ENCODE assay signal across 12 cellular contexts in the genomic region with DNA sequence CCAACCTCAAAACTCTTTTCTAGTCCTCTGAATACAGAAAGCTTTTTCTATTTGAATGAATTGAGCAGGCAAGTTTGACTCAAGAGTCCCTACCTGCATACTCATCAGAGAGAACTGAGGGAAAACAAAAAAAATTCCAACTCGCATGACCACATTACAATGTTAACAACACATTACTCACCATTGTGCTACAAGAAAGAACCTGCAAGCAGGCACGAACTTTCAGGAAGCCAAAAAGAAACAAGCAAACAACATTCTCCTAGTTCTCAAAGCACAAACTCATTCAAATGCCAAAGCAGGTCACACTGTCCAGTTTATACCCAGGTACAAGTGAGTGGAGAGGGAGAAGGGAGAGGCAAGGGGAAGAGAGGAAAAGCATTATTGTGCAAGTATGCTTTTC. TPM values are rescaled to one million over a fixed set of nuclear protein-coding genes. Genes with fewer than 3 reads are reported as not detected.
A peak's percentile ranks its signal among the peaks of the same experiment; 100 is the strongest.
DNase-seq lines count a peak whose midpoint lies in the region; ATAC-seq, FAIRE-seq and TF ChIP-seq lines count a peak whose summit lies in the region.
"Had no signal": no experiment of that assay in that cellular context is flagged by ENCODE, and none has a peak within 500 bp of the region (broad histone marks: within the 10 kb centered on the region; RNA-seq: fewer than 3 reads in every experiment).

No MANE protein-coding gene starts in this region.

- H3K9ac ChIP-seq in PC-3 (ENCODE audit: low read length) (no peak overlapping the region), H1 (replicated peaks in 1 of 4; ENCODE audit: extremely low read depth in 1 of 4, low read depth in 3 of 4, low read length in 3 of 4) (no peak overlapping the region)

- H4K91ac ChIP-seq in H1 (replicated peaks; ENCODE audit: insufficient read length, low read length) = no peak overlapping the region

- H2BK120ac ChIP-seq in H1 (replicated peaks; ENCODE audit: low read depth, low read length) = no peak overlapping the region

- H2BK12ac ChIP-seq in H1 (ENCODE audit: low read depth, low read length) = no peak overlapping the region; the same call in 1 of the 2 replicates

- no peak for FAIRE-seq in H1 (lab: Jason Lieb, UNC)

- H3K18ac ChIP-seq in H1 (ENCODE audit: extremely low read depth, low read length) = no peak overlapping the region

- DNase-seq in GM23338 (ENCODE audit: low spot score) (peak; percentile 61), PC-3 (peak; percentile 94), H1 (ENCODE audit: low read depth in 1 of 2, low spot score in 2 of 2) (no peak), gastrocnemius medialis (no peak), CD14-positive monocyte (ENCODE audit: low spot score) (no peak), H7 (no peak), hepatic stellate cell (ENCODE audit: low spot score) (no peak)
- DNase-seq: glutamatergic neuron, KBM-7, NCI-H524, T-helper 9 cell had no signal

- intact Hi-C loops in PC-3 (cut with micrococcal nuclease) = loop anchor here (2.0 to 5.0 kb wide), 3 partner anchors 15 to 56 kb away; partner anchors contain the start of gene OTUD7B
- intact Hi-C loops in gastrocnemius medialis (cut with DNase I; ENCODE audit: low total_unique reads) = no loop called here
- intact Hi-C loops in CD14-positive monocyte (cut with micrococcal nuclease) = loop anchor here in 1 of 2 donors (5.0 kb wide), 1 partner anchor 59 kb away; the partner anchor contains the start of gene MTMR11

- POLR2A ChIA-PET in PC-3 (lab: Charles Lee; ENCODE audit: unreplicated experiment) (no interaction called here), H1 (lab: Charles Lee; ENCODE audit: partially characterized antibody) (interaction anchor here (0.6 to 1.8 kb wide), 5 partner anchors 9 to 156 kb away, joined by 3 to 5 read pairs (median 4); no protein-coding TSS in a partner anchor)

- H3K27ac ChIP-seq in GM23338 (ENCODE audit: low read depth) = peak overlapping the region; percentile 81
- peak overlapping the region; percentile 49 for H3K27ac ChIP-seq in PC-3 (ENCODE audit: low read length)
- H3K27ac ChIP-seq in H1 (ENCODE audit: low read depth, low read length) = no peak overlapping the region; the same call in 1 of the 2 replicates
- peak overlapping the region in 3 of 4 donors; percentile 51 to 58 (median 55) for H3K27ac ChIP-seq in gastrocnemius medialis

- TF ChIP-seq EP300 in H1 (IDR thresholded peaks at IDR 0.05; ENCODE audit: borderline replicate concordance in 1 of 2, low read depth in 2 of 2, low read length in 2 of 2) = no peak

- H3K23me2 ChIP-seq in H1 (ENCODE audit: low read depth, low read length) = no peaks in the 10 kb centered on the region

- 0 out of 2 replicates have a peak overlapping the region, but pooled peaks have one; percentile 35 for H2BK5ac ChIP-seq in H1 (ENCODE audit: low read depth, low read length)

- 55% methylated on average over 2 of the region's 2 CpGs; no CpG with 5 or more reads in 1 of the 2 experiments for WGBS in H1 (ENCODE audit: extremely low coverage in 1 of 2, insufficient coverage in 1 of 2, insufficient read length in 1 of 2, insufficient replicate concordance in 2 of 2, low coverage in 1 of 2, low lambda C conversion rate in 2 of 2, missing lambda C conversion rate in 1 of 2), 2 experiments

- H3K79me1 ChIP-seq in H1 (ENCODE audit: low read depth, low read length) = peaks cover 4% of the 10 kb centered on the region; the same call in 1 of the 2 replicates

- BruUV-seq in PC-3 (replicated peaks; lab: Mats Ljungman, UMichigan) = no TSS peak

- in situ Hi-C loops in gastrocnemius medialis (cut with MboI; ENCODE audit: low sequenced_read_pairs in 4 of 4) = no loop called here

- no peak overlapping the region for H2BK20ac ChIP-seq in H1 (ENCODE audit: low read length)

- H3K9me3 ChIP-seq in PC-3 (ENCODE audit: low read length) = no peaks in the 10 kb centered on the region
- no peaks in the 10 kb centered on the region for H3K9me3 ChIP-seq in H1 (ENCODE audit: insufficient read depth in 2 of 2, low read depth in 1 of 2, low read length in 1 of 2)
- no peaks in the 10 kb centered on the region for H3K9me3 ChIP-seq in gastrocnemius medialis
- H3K9me3 ChIP-seq: ascending aorta had no signal

- H4K5ac ChIP-seq in H1 (ENCODE audit: insufficient read length, low read depth, low read length) = no peak overlapping the region

- H4K20me1 ChIP-seq in GM23338 (replicated peaks; ENCODE audit: insufficient read depth) (peaks cover 11% of the 10 kb centered on the region), PC-3 (ENCODE audit: low read length) (peaks cover 3% of the 10 kb centered on the region; the same call in 1 of the 2 replicates), H1 (replicated peaks in 1 of 2; ENCODE audit: control insufficient read depth in 1 of 2, insufficient read depth in 2 of 2, low read length in 2 of 2) (peaks cover 0 to 2% of the 10 kb centered on the region in 2 experiments)

- TF ChIP-seq CTCF in GM23338 (conservative IDR thresholded peaks at IDR 0.05; ENCODE audit: low read depth in 2 of 2) = no peak
- TF ChIP-seq CTCF in PC-3 (conservative IDR thresholded peaks at IDR 0.05; ENCODE audit: low read depth, low read length) = no peak
- no peak for TF ChIP-seq CTCF in H1 (IDR thresholded peaks at IDR 0.05; ENCODE audit: control extremely low read depth in 1 of 3, insufficient read depth in 1 of 3, low read depth in 1 of 3, low read length in 3 of 3)
- TF ChIP-seq CTCF in gastrocnemius medialis (IDR thresholded peaks at IDR 0.05 in 4 of 5, conservative IDR thresholded peaks at IDR 0.05 in 1 of 5) = no peak
- TF ChIP-seq CTCF in CD14-positive monocyte (IDR thresholded peaks at IDR 0.05) = no peak

- H3K4me1 ChIP-seq in GM23338 (ENCODE audit: insufficient read depth) (peaks cover 28% of the 10 kb centered on the region), PC-3 (ENCODE audit: insufficient read depth, low read length) (peaks cover 31% of the 10 kb centered on the region), H1 (replicated peaks in 1 of 4; ENCODE audit: control insufficient read depth in 3 of 4, insufficient read depth in 4 of 4, low read length in 3 of 4) (peaks cover 0 to 10% (median 5%) of the 10 kb centered on the region in 4 experiments; a peak in 4 of 7 replicates), gastrocnemius medialis (peaks cover 73 to 76% of the 10 kb centered on the region in 2 donors)

- H3F3A ChIP-seq in GM23338 (replicated peaks; ENCODE audit: low read depth) (no peaks in the 10 kb centered on the region), PC-3 (ENCODE audit: low read length, unreplicated experiment) (no peaks in the 10 kb centered on the region)

- H3K9me2 ChIP-seq in GM23338 (ENCODE audit: insufficient read depth) = no peaks in the 10 kb centered on the region
- no peaks in the 10 kb centered on the region for H3K9me2 ChIP-seq in PC-3 (replicated peaks; ENCODE audit: low read length)

- H3K4ac ChIP-seq in H1 (replicated peaks; ENCODE audit: insufficient read length, low read depth, low read length) = no peak overlapping the region

- CTCF ChIA-PET in PC-3 (lab: Charles Lee) = interaction anchor here (0.5 to 1.0 kb wide), 3 partner anchors 55 to 191 kb away, joined by 3 read pairs; no protein-coding TSS in a partner anchor
- CTCF ChIA-PET in H1 (lab: Charles Lee; ENCODE audit: partially characterized antibody) = interaction anchor here (1.5 to 2.4 kb wide), 2 partner anchors 34 to 173 kb away, joined by 5 to 8 read pairs; no protein-coding TSS in a partner anchor

- ATAC-seq in GM23338 = peak; percentile 77
- ATAC-seq in PC-3 = peak; percentile 94
- peak in 1 of 2 donors; percentile 22 for ATAC-seq in gastrocnemius medialis

- no peak overlapping the region for H3K56ac ChIP-seq in H1 (replicated peaks; ENCODE audit: insufficient read length, low read depth, low read length)

- H2AFZ ChIP-seq in GM23338 = no peak overlapping the region
- no peak overlapping the region for H2AFZ ChIP-seq in PC-3 (ENCODE audit: low read length)
- H2AFZ ChIP-seq in H1 (ENCODE audit: low read length) = no peak overlapping the region

- peak overlapping the region; percentile 34 for H3K4me2 ChIP-seq in GM23338
- peak overlapping the region; percentile 44 for H3K4me2 ChIP-seq in PC-3 (ENCODE audit: low read length)
- peak overlapping the region; percentile 31 to 70 for H3K4me2 ChIP-seq in H1 (ENCODE audit: insufficient read depth in 1 of 2, low read depth in 2 of 2, low read length in 2 of 2)

- H3K4me1 Mint-ChIP-seq in GM23338 (peaks cover 28% of the 10 kb centered on the region), CD14-positive monocyte (peaks cover 22% of the 10 kb centered on the region)

- H3K79me2 ChIP-seq in GM23338 (replicated peaks; ENCODE audit: insufficient read depth) = peaks cover 73% of the 10 kb centered on the region
- peaks cover 56% of the 10 kb centered on the region for H3K79me2 ChIP-seq in PC-3 (ENCODE audit: low read length)
- H3K79me2 ChIP-seq in H1 (ENCODE audit: control insufficient read depth in 1 of 2, insufficient read depth in 2 of 2, low read length in 2 of 2) = peaks cover 0 to 58% of the 10 kb centered on the region in 2 experiments; a peak in 2 of 4 replicates

- H3K27me3 ChIP-seq in GM23338 (ENCODE audit: insufficient read depth) (no peaks in the 10 kb centered on the region), PC-3 (ENCODE audit: low read length) (no peaks in the 10 kb centered on the region), H1 (replicated peaks in 1 of 4; ENCODE audit: control insufficient read depth in 3 of 4, extremely low read depth in 1 of 4, insufficient read depth in 3 of 4, low read length in 3 of 4) (no peaks in the 10 kb centered on the region), gastrocnemius medialis (no peaks in the 10 kb centered on the region), H7 (ENCODE audit: control insufficient read depth, insufficient read depth, low read length) (no peaks in the 10 kb centered on the region)
- H3K27me3 ChIP-seq: ascending aorta had no signal

- no peak overlapping the region; the same call in 1 of the 2 replicates for H2AK5ac ChIP-seq in H1 (ENCODE audit: low read depth, low read length)

- H3K23ac ChIP-seq in H1 (ENCODE audit: insufficient read length) = no peak overlapping the region

- no peak overlapping the region; the same call in 1 of the 2 replicates for H3K4me3 ChIP-seq in GM23338
- peak overlapping the region; percentile 6; the same call in 1 of the 2 replicates for H3K4me3 ChIP-seq in PC-3 (ENCODE audit: low read length)
- H3K4me3 ChIP-seq in H1 (ENCODE audit: extremely low read depth in 1 of 4, insufficient read depth in 2 of 4, low read depth in 3 of 4, low read length in 4 of 4) = no peak overlapping the region
- H3K4me3 ChIP-seq in gastrocnemius medialis = no peak overlapping the region
- no peak overlapping the region for H3K4me3 ChIP-seq in H7 (ENCODE audit: insufficient read depth, low read depth, low read length)
- H3K4me3 ChIP-seq: ascending aorta had no signal

- TF ChIP-seq RAD21 in H1 (IDR thresholded peaks at IDR 0.05 in 1 of 2, conservative IDR thresholded peaks at IDR 0.05 in 1 of 2; ENCODE audit: low read depth in 2 of 2, low read length in 2 of 2) = no peak

- no peak overlapping the region for H4K8ac ChIP-seq in H1 (ENCODE audit: extremely low read depth, insufficient read depth, low read length)

- H3K36me3 ChIP-seq in GM23338 (ENCODE audit: insufficient read depth) = no peaks in the 10 kb centered on the region
- H3K36me3 ChIP-seq in PC-3 (ENCODE audit: low read depth, low read length) = peaks cover 4% of the 10 kb centered on the region; the same call in 1 of the 2 replicates
- H3K36me3 ChIP-seq in H1 (ENCODE audit: control insufficient read depth in 2 of 4, insufficient read depth in 4 of 4, low read length in 3 of 4) = no peaks in the 10 kb centered on the region; a peak in 1 of 8 replicates
- H3K36me3 ChIP-seq in gastrocnemius medialis = no peaks in the 10 kb centered on the region
- no peaks in the 10 kb centered on the region for H3K36me3 ChIP-seq in H7 (replicated peaks; ENCODE audit: control insufficient read depth, insufficient read depth, low read length)

- no peak overlapping the region for H2BK15ac ChIP-seq in H1 (ENCODE audit: low read length)

- H3K27ac Mint-ChIP-seq in GM23338 (peak overlapping the region; percentile 96), CD14-positive monocyte (no peak overlapping the region)

- H3K27me3 Mint-ChIP-seq in GM23338 (ENCODE audit: insufficient read depth, low read depth, poor library complexity) (no peaks in the 10 kb centered on the region), CD14-positive monocyte (ENCODE audit: low read depth in 3 of 3) (peaks cover 85 to 96% (median 94%) of the 10 kb centered on the region in 3 donors)

- H3K36me3 Mint-ChIP-seq in GM23338 (ENCODE audit: low read depth) = peaks cover 6% of the 10 kb centered on the region; the same call in 1 of the 3 replicates
- H3K36me3 Mint-ChIP-seq in CD14-positive monocyte = peaks cover 0 to 2% of the 10 kb centered on the region in 2 donors

- H3K14ac ChIP-seq in H1 (ENCODE audit: insufficient read length) = no peak overlapping the region

- H3K4me3 Mint-ChIP-seq in GM23338 (0 out of 3 replicates have a peak overlapping the region, but pooled peaks have one; percentile 46), CD14-positive monocyte (peak overlapping the region in 1 of 2 donors; percentile 91)

- H3K9me3 Mint-ChIP-seq in GM23338 (no peaks in the 10 kb centered on the region), CD14-positive monocyte (peaks cover 1 to 9% (median 2%) of the 10 kb centered on the region in 7 donors)

- TF ChIP-seq POLR2A in H1 (IDR thresholded peaks at IDR 0.05; ENCODE audit: control extremely low read depth in 1 of 2, low read depth in 2 of 2, low read length in 2 of 2) = no peak
- TF ChIP-seq POLR2A in gastrocnemius medialis (IDR thresholded peaks at IDR 0.05) = no peak

RNA-seq across cellular contexts. Expression of gene OTUD7B, which starts 14.6 kb away (rescaled TPM):
- total RNA-seq in GM23338 (2014; rRNA removed; shearing (Covaris generic)) = 9.9 and 12.4 TPM in 2 replicates
- polyA plus RNA-seq in GM23338 (2016; fragmentation: Nextera tagmentation; extraction: Ambion mirVana) (3.3 and 3.7 TPM in 2 replicates), H1 (2011; rRNA removed) (4.2 and 4.4 TPM in 2 replicates), CD14-positive monocyte (not detected)
- total RNA-seq in PC-3 (2014; rRNA removed) (11.5 and 14.6 TPM in 2 replicates), gastrocnemius medialis (10 to 100 TPM; 27.2 to 51.3 (median 43.6) TPM)
- total RNA-seq in H1 (2021; fragmentation: NEBNext Ultra II Directional; extraction: Animal tissue kit (Norgen Biotek cat#: 25700)) = 21.5 and 22.0 TPM in 2 replicates
- 5.8 TPM for polyA plus RNA-seq in H1 (2011; cell fraction: cytosol; rRNA removed)
- 6.2 TPM for polyA plus RNA-seq in H1 (2011; cell fraction: nucleus; rRNA removed)
- 9.0 to 10.9 TPM (median 10.2 TPM) in 4 replicates for polyA plus RNA-seq in H1 (2012, experiment 1 of 2)
- 1.4 TPM for polyA plus RNA-seq in H1 (2012, experiment 2 of 2)
- 5.6 TPM for polyA plus RNA-seq in H1 (2013, experiment 1 of 2)
- polyA plus RNA-seq in H1 (2013, experiment 2 of 2) = 5.4 TPM
- 20.9 and 21.2 TPM in 2 replicates for polyA minus RNA-seq in H1 (2011; rRNA and poly(A)+ RNA removed)
- 7.6 TPM for polyA minus RNA-seq in H1 (2011; cell fraction: cytosol; rRNA and poly(A)+ RNA removed)
- 9.3 TPM for polyA minus RNA-seq in H1 (2011; cell fraction: nucleus; rRNA and poly(A)+ RNA removed)
- 17.4 and 19.3 TPM in 2 replicates for total RNA-seq in H7 (2014; rRNA removed; shearing (Covaris generic))

RNA-seq across cellular contexts. Expression of gene MTMR11, which starts 59.2 kb away (rescaled TPM):
- total RNA-seq in GM23338 (2014; rRNA removed; shearing (Covaris generic)) = 1.8 and 2.4 TPM in 2 replicates
- polyA plus RNA-seq in GM23338 (2016; fragmentation: Nextera tagmentation; extraction: Ambion mirVana) (2.1 and 3.6 TPM in 2 replicates), H1 (2011; rRNA removed) (3.3 and 3.7 TPM in 2 replicates), CD14-positive monocyte (10 to 100 TPM; 53.1 to 54.6 TPM)
- total RNA-seq in PC-3 (2014; rRNA removed) (5.1 and 7.0 TPM in 2 replicates), gastrocnemius medialis (1 to 10 TPM; 1.2 to 4.6 (median 3.5) TPM)
- 3.5 and 4.8 TPM in 2 replicates for total RNA-seq in H1 (2021; fragmentation: NEBNext Ultra II Directional; extraction: Animal tissue kit (Norgen Biotek cat#: 25700))
- 3.5 TPM for polyA plus RNA-seq in H1 (2011; cell fraction: cytosol; rRNA removed)
- polyA plus RNA-seq in H1 (2011; cell fraction: nucleus; rRNA removed) = 23.8 TPM
- polyA plus RNA-seq in H1 (2012, experiment 1 of 2) = 2.4 to 3.6 TPM (median 3.1 TPM) in 4 replicates
- 1.0 TPM for polyA plus RNA-seq in H1 (2012, experiment 2 of 2)
- 2.4 TPM for polyA plus RNA-seq in H1 (2013, experiment 1 of 2)
- 2.1 TPM for polyA plus RNA-seq in H1 (2013, experiment 2 of 2)
- 5.3 and 6.1 TPM in 2 replicates for polyA minus RNA-seq in H1 (2011; rRNA and poly(A)+ RNA removed)
- polyA minus RNA-seq in H1 (2011; cell fraction: cytosol; rRNA and poly(A)+ RNA removed) = 3.5 TPM
- polyA minus RNA-seq in H1 (2011; cell fraction: nucleus; rRNA and poly(A)+ RNA removed) = 7.6 TPM
- 5.2 and 7.9 TPM in 2 replicates for total RNA-seq in H7 (2014; rRNA removed; shearing (Covaris generic))

Comparison
In these comparisons a context has a peak if more than half of its experiments do, and no peak if none do; other contexts are left out.
1. DNase-seq: peak in GM23338 (single experiment) and PC-3 (single experiment); none in H1 (0 of 2), gastrocnemius medialis (0 of 2), CD14-positive monocyte (single experiment), H7 (single experiment) and hepatic stellate cell (single experiment).
2. Peak in every context shown above with its lines, with median percentiles within 50 percentile points of each other: H3K4me2 ChIP-seq.